Comparison of ENCODE assay signal across 1 cellular context in the genomic region with DNA sequence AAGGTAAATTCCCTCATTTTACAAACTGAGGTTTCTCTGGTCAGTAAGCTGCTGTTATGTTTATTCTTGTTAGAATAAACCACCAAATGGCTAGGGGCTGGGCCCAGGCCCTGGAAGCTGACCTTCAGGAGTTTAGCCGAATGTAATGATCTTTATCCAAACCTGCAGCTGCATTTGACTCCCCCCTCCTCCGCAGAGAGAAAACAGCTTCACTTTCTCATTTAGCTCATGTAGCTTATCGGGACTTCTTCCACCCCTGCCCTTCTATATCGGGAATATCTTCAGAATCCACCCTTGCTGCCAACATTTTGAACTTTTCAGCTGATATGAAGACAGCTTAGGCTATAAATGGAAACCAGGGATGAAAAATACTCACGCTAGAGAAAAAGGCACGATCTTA.
TF ChIP-seq lines count a peak whose summit lies in the region.

No MANE protein-coding gene starts in this region.

TF ChIP-seq in WTC11, 78 proteins besides CTCF, POLR2A, EP300 and RAD21 (continued from another document):
- no peak for TF ChIP-seq ZNF425 (CRISPR knock-in tag; conservative IDR thresholded peaks at IDR 0.05)
- TF ChIP-seq ZNF232 (CRISPR knock-in tag; IDR thresholded peaks at IDR 0.05): no peak
- TF ChIP-seq NFYB (CRISPR knock-in tag; conservative IDR thresholded peaks at IDR 0.05; ENCODE audit: low read depth): no peak
- no peak for TF ChIP-seq ZNF512 (CRISPR knock-in tag; IDR thresholded peaks at IDR 0.05; ENCODE audit: borderline replicate concordance)
